8 cellular contexts compared by ENCODE assay signal in genomic region chr18:37955201-37955600, GRCh38.
"Had no signal": no experiment of that assay in that cellular context is flagged by ENCODE, and none has a peak within 500 bp of the region (broad histone marks: within the 10 kb centered on the region; RNA-seq: fewer than 3 reads in every experiment).

No MANE protein-coding gene starts in this region.

- DNase-seq: H9, HCEC 1CT, IMR-90, Kasumi-1, KG1 had no signal

- ATAC-seq: GM23338, K562 had no signal

- H3K27ac ChIP-seq: HL-60 had no signal

- H3K4me3 ChIP-seq: GM23338, K562 had no signal

- H3K4me2 ChIP-seq: GM23338 had no signal
